8 cellular contexts compared by ENCODE assay signal in genomic region chr7:42940985-42941847, GRCh38. TPM values are rescaled to one million over a fixed set of nuclear protein-coding genes. Genes with fewer than 3 reads are reported as not detected.
DNase-seq lines count a peak whose midpoint lies in the region; ATAC-seq and TF ChIP-seq lines count a peak whose summit lies in the region.

No MANE protein-coding gene starts in this region.

- H3K27me3 Mint-ChIP-seq in CD4-positive, CD25-positive, alpha-beta regulatory T cell: no peaks in the 10 kb centered on the region

- H3K79me2 ChIP-seq in parathyroid adenoma: no peaks in the 10 kb centered on the region

- H3K36me3 Mint-ChIP-seq in CD4-positive, CD25-positive, alpha-beta regulatory T cell: peaks cover 11% of the 10 kb centered on the region

- peaks cover 8 to 21% (median 15%) of the 10 kb centered on the region in 4 donors for H3K4me1 Mint-ChIP-seq in CD4-positive, CD25-positive, alpha-beta regulatory T cell

- peaks cover 2% of the 10 kb centered on the region for H3K4me1 ChIP-seq in CD4-positive, CD25-positive, alpha-beta regulatory T cell (ENCODE audit: control insufficient read depth, insufficient read depth, low read length, poor library complexity, severe bottlenecking)
- no peaks in the 10 kb centered on the region for H3K4me1 ChIP-seq in parathyroid adenoma

- H2AFZ ChIP-seq in parathyroid adenoma: no peak overlapping the region

- no peaks in the 10 kb centered on the region for H3K27me3 ChIP-seq in CD4-positive, CD25-positive, alpha-beta regulatory T cell (ENCODE audit: control insufficient read depth, insufficient read depth, low read length)
- H3K27me3 ChIP-seq in parathyroid adenoma (ENCODE audit: control insufficient read depth, insufficient read depth, low read length): no peaks in the 10 kb centered on the region

- H3K4me2 ChIP-seq in parathyroid adenoma (ENCODE audit: low read length): no peak overlapping the region

- H3K4me3 ChIP-seq in CD4-positive, CD25-positive, alpha-beta regulatory T cell (ENCODE audit: low read depth, low read length): no peak overlapping the region
- H3K4me3 ChIP-seq in parathyroid adenoma (ENCODE audit: low read depth, low read length): no peak overlapping the region

- no peak overlapping the region for H3K9ac ChIP-seq in parathyroid adenoma

- no peaks in the 10 kb centered on the region for H3K9me3 ChIP-seq in CD4-positive, CD25-positive, alpha-beta regulatory T cell (ENCODE audit: control insufficient read depth in 2 of 2, low read length in 2 of 2)
- no peaks in the 10 kb centered on the region for H3K9me3 ChIP-seq in parathyroid adenoma (ENCODE audit: control insufficient read depth, low read length)

- no peak overlapping the region for H3K27ac ChIP-seq in CD4-positive, CD25-positive, alpha-beta regulatory T cell (ENCODE audit: insufficient read depth, low read length, poor library complexity, severe bottlenecking)
- H3K27ac ChIP-seq in parathyroid adenoma: no peak overlapping the region

- TF ChIP-seq CTCF in parathyroid adenoma (IDR thresholded peaks at IDR 0.05): peak; percentile 87

- peak in 1 of 2 donors; percentile 55 for ATAC-seq in CD4-positive, CD25-positive, alpha-beta regulatory T cell (ENCODE audit: low read depth in 2 of 2)
- ATAC-seq in GM19455 (IDR thresholded peaks at IDR 0.05; ENCODE audit: unreplicated experiment): peak; percentile 44

- H3K27ac Mint-ChIP-seq in CD4-positive, CD25-positive, alpha-beta regulatory T cell: no peak overlapping the region

- no peaks in the 10 kb centered on the region for H3K9me3 Mint-ChIP-seq in CD4-positive, CD25-positive, alpha-beta regulatory T cell

- DNase-seq in CD4-positive, CD25-positive, alpha-beta regulatory T cell: peak; percentile 35 to 82 (median 61)
- DNase-seq in Kasumi-1 (lab: John Stamatoyannopoulos, UW) (peak; percentile 74 to 89), SHP77 treated with DMSO at 0.1 percent for 48 hours (lab: John Stamatoyannopoulos, UW) (peak; percentile 68), germinal center (ENCODE audit: low spot score) (peak; percentile 74), ureter (ENCODE audit: low spot score) (peak; percentile 78)
- peak; percentile 90 for DNase-seq in activated effector memory CD4-positive, alpha-beta T cell treated with anti-CD3 and anti-CD28 coated beads, Interleukin-2, amount 50 U/mL, for 16 hours

- H3K4me3 Mint-ChIP-seq in CD4-positive, CD25-positive, alpha-beta regulatory T cell: no peak overlapping the region

- peaks cover 35% of the 10 kb centered on the region for H3K36me3 ChIP-seq in CD4-positive, CD25-positive, alpha-beta regulatory T cell (ENCODE audit: control insufficient read depth, insufficient read depth, low read length)
- no peaks in the 10 kb centered on the region for H3K36me3 ChIP-seq in parathyroid adenoma (ENCODE audit: control insufficient read depth, insufficient read depth, low read length)

RNA-seq across cellular contexts. Expression of gene MRPL32, which starts 9.0 kb away (rescaled TPM):
- 37.6 TPM for total RNA-seq in CD4-positive, CD25-positive, alpha-beta regulatory T cell
- 10 to 100 TPM; 54.6 to 86.0 (median 67.1) TPM for polyA plus RNA-seq in CD4-positive, CD25-positive, alpha-beta regulatory T cell
- total RNA-seq in ureter: 41.5 TPM

RNA-seq across cellular contexts. Expression of gene PSMA2, which starts 9.2 kb away (rescaled TPM):
- 59.1 TPM for total RNA-seq in CD4-positive, CD25-positive, alpha-beta regulatory T cell
- 100 to 1,000 TPM; 264 to 331 (median 298) TPM for polyA plus RNA-seq in CD4-positive, CD25-positive, alpha-beta regulatory T cell
- total RNA-seq in ureter: 46.7 TPM

RNA-seq across cellular contexts. Expression of gene C7orf25, which starts 29.3 kb away (rescaled TPM):
- 2.0 TPM for total RNA-seq in CD4-positive, CD25-positive, alpha-beta regulatory T cell
- 1 to 10 TPM in 3 of 4 donors, under 1 TPM in 1; 0.98 to 6.3 (median 2.2) TPM for polyA plus RNA-seq in CD4-positive, CD25-positive, alpha-beta regulatory T cell
- total RNA-seq in ureter: 6.6 TPM
